16 cellular contexts compared by ENCODE assay signal in the genomic region with DNA sequence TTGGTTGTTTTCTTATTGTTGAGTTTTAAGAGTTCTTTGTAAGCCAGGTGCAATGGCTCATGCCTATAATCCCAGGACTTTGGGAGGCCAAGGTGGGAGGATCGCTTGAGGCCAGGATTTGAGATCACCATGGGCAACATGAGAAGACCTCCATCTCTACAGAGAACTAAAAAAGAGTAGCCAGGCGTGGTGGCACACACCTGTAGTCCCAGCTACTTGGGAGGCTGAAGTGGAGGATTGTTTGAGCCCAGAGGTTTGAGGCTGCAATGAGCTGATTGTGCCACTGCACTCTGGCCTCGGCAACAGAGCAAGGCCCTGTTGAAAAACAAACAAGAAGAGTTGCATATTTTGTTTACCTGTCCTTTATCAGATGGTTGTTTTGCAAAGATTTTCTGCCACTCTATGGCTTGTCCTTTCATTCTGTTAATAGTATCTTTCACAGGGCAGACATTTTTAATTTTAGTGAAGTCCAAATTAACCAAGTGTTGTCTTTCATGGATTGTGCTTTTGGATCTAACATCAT. TPM values are rescaled to one million over a fixed set of nuclear protein-coding genes. Genes with fewer than 3 reads are reported as not detected.
DNase-seq lines count a peak whose midpoint lies in the region; ATAC-seq and TF ChIP-seq lines count a peak whose summit lies in the region.
"Had no signal": no experiment of that assay in that cellular context is flagged by ENCODE, and none has a peak within 500 bp of the region (broad histone marks: within the 10 kb centered on the region; RNA-seq: fewer than 3 reads in every experiment).

No MANE protein-coding gene starts in this region.

- no peak overlapping the region for H3K9ac ChIP-seq in liver (ENCODE audit: low read depth in 1 of 2, low read length in 2 of 2)
- H3K9ac ChIP-seq: GM23248 had no signal

- H3K9me3 ChIP-seq in liver (ENCODE audit: control insufficient read depth in 4 of 4, low read length in 3 of 4), result no peaks in the 10 kb centered on the region

- no peaks in the 10 kb centered on the region for H3K4me1 Mint-ChIP-seq in activated naive CD4-positive, alpha-beta T cell treated with anti-CD3 and anti-CD28 coated beads, Interleukin-2, amount 10 ng/mL, durations not matched to agents 7 days and 5 days

- no peaks in the 10 kb centered on the region for H3K4me1 ChIP-seq in liver (ENCODE audit: control insufficient read depth in 4 of 4, insufficient read depth in 4 of 4, low read length in 3 of 4)

- no peaks in the 10 kb centered on the region for H3K9me3 Mint-ChIP-seq in activated naive CD4-positive, alpha-beta T cell treated with anti-CD3 and anti-CD28 coated beads, Interleukin-2, amount 10 ng/mL, durations not matched to agents 7 days and 5 days
- no peaks in the 10 kb centered on the region for H3K9me3 Mint-ChIP-seq in activated naive CD4-positive, alpha-beta T cell treated with anti-CD3 and anti-CD28 coated beads, Interleukin-2, amount 50 U/mL, for 72 hours
- H3K9me3 Mint-ChIP-seq: CD4-positive, alpha-beta memory T cell had no signal

- CTCF ChIA-PET in activated naive CD4-positive, alpha-beta T cell treated with anti-CD3 and anti-CD28 coated beads, Interleukin-2, amount 10 ng/mL, durations not matched to agents 7 days and 5 days (lab: Charles Lee), result no interaction called here

- peaks cover 60% of the 10 kb centered on the region for H3K36me3 Mint-ChIP-seq in activated naive CD4-positive, alpha-beta T cell treated with anti-CD3 and anti-CD28 coated beads, Interleukin-2, amount 10 ng/mL, durations not matched to agents 7 days and 5 days
- H3K36me3 Mint-ChIP-seq in activated naive CD4-positive, alpha-beta T cell treated with anti-CD3 and anti-CD28 coated beads, Interleukin-2, amount 50 U/mL, for 72 hours, result peaks cover 7 to 18% of the 10 kb centered on the region in 2 donors

- no peaks in the 10 kb centered on the region for H3K27me3 ChIP-seq in liver (ENCODE audit: control insufficient read depth in 4 of 4, insufficient read depth in 4 of 4, low read length in 3 of 4)

- H3K36me3 ChIP-seq in liver (ENCODE audit: control insufficient read depth in 4 of 4, insufficient read depth in 3 of 4, low read depth in 1 of 4, low read length in 3 of 4), result peaks cover 13 to 68% (median 54%) of the 10 kb centered on the region in 4 donors

- no peaks in the 10 kb centered on the region for H3K27me3 Mint-ChIP-seq in activated naive CD4-positive, alpha-beta T cell treated with anti-CD3 and anti-CD28 coated beads, Interleukin-2, amount 10 ng/mL, durations not matched to agents 7 days and 5 days
- H3K27me3 Mint-ChIP-seq: CD4-positive, alpha-beta memory T cell had no signal

- no peak for ATAC-seq in activated naive CD4-positive, alpha-beta T cell treated with anti-CD3 and anti-CD28 coated beads, Interleukin-2, amount 50 U/mL, for 72 hours
- ATAC-seq in left lobe of liver (peak; percentile 72), GM21390 (IDR thresholded peaks at IDR 0.05; ENCODE audit: unreplicated experiment) (no peak), GM19324 (IDR thresholded peaks at IDR 0.05; ENCODE audit: low FRiP score, unreplicated experiment) (no peak)

- TF ChIP-seq CTCF in liver (IDR thresholded peaks at IDR 0.05; ENCODE audit: low read depth, low read length, missing input control), result peak; percentile 1

- no peak overlapping the region for H3K4me3 Mint-ChIP-seq in activated naive CD4-positive, alpha-beta T cell treated with anti-CD3 and anti-CD28 coated beads, Interleukin-2, amount 10 ng/mL, durations not matched to agents 7 days and 5 days
- H3K4me3 Mint-ChIP-seq: CD4-positive, alpha-beta memory T cell had no signal

- no peak overlapping the region for H3K4me3 ChIP-seq in liver (ENCODE audit: low read depth in 1 of 3, low read length in 3 of 3)
- H3K4me3 ChIP-seq: GM23248 had no signal

- peak in 1 of 2 donors; percentile 15 for TF ChIP-seq RAD21 in liver (IDR thresholded peaks at IDR 0.05)

- 77% methylated on average over 3 of the region's 3 CpGs for WGBS in liver

- no peak overlapping the region for H3K27ac ChIP-seq in liver (ENCODE audit: low read depth in 1 of 2, low read length in 2 of 2)
- H3K27ac ChIP-seq: GM23248 had no signal

- peak overlapping the region; percentile 40 for H3K27ac Mint-ChIP-seq in activated naive CD4-positive, alpha-beta T cell treated with anti-CD3 and anti-CD28 coated beads, Interleukin-2, amount 10 ng/mL, durations not matched to agents 7 days and 5 days
- peak overlapping the region in 1 of 2 donors; percentile 86 for H3K27ac Mint-ChIP-seq in activated naive CD4-positive, alpha-beta T cell treated with anti-CD3 and anti-CD28 coated beads, Interleukin-2, amount 50 U/mL, for 72 hours

- no peak for DNase-seq in activated naive CD4-positive, alpha-beta T cell treated with anti-CD3 and anti-CD28 coated beads, Interleukin-2, amount 10 ng/mL, durations not matched to agents 7 days and 5 days
- no peak for DNase-seq in activated naive CD4-positive, alpha-beta T cell treated with anti-CD3 and anti-CD28 coated beads, Interleukin-2, amount 50 U/mL, for 72 hours (ENCODE audit: low spot score in 2 of 2)
- DNase-seq in left lobe of liver (ENCODE audit: low spot score), result no peak
- DNase-seq: C1 segment of cervical spinal cord; Calu3; CD4-positive, alpha-beta memory T cell; COR-L47; DMS53; DMS79 treated with DMSO at 0.1 percent for 48 hours; GF-D8; GM23248; H7; HCEC 1CT had no signal

TF ChIP-seq in liver, 16 proteins besides CTCF, POLR2A, EP300 and RAD21:
- TF ChIP-seq YY1 (IDR thresholded peaks at IDR 0.05) (peak; percentile 38), JUND (IDR thresholded peaks at IDR 0.05) (no peak), HNF4G (IDR thresholded peaks at IDR 0.05) (no peak), SP1 (IDR thresholded peaks at IDR 0.05) (no peak), EGR1 (IDR thresholded peaks at IDR 0.05; ENCODE audit: low read depth in 2 of 2) (no peak), RXRA (IDR thresholded peaks at IDR 0.05) (peak in 1 of 2 donors; percentile 18), NR2F2 (IDR thresholded peaks at IDR 0.05) (no peak), FOXA1 (IDR thresholded peaks at IDR 0.05) (no peak), GABPA (IDR thresholded peaks at IDR 0.05 in 1 of 2, conservative IDR thresholded peaks at IDR 0.05 in 1 of 2) (no peak), HNF4A (conservative IDR thresholded peaks at IDR 0.05) (peak; percentile 38 to 46), FOXA2 (IDR thresholded peaks at IDR 0.05) (no peak), TAF1 (conservative IDR thresholded peaks at IDR 0.05) (no peak)
- TF ChIP-seq, protein P1, sequence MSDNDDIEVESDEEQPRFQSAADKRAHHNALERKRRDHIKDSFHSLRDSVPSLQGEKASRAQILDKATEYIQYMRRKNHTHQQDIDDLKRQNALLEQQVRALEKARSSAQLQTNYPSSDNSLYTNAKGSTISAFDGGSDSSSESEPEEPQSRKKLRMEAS (IDR thresholded peaks at IDR 0.05), result no peak
- TF ChIP-seq, protein P2, sequence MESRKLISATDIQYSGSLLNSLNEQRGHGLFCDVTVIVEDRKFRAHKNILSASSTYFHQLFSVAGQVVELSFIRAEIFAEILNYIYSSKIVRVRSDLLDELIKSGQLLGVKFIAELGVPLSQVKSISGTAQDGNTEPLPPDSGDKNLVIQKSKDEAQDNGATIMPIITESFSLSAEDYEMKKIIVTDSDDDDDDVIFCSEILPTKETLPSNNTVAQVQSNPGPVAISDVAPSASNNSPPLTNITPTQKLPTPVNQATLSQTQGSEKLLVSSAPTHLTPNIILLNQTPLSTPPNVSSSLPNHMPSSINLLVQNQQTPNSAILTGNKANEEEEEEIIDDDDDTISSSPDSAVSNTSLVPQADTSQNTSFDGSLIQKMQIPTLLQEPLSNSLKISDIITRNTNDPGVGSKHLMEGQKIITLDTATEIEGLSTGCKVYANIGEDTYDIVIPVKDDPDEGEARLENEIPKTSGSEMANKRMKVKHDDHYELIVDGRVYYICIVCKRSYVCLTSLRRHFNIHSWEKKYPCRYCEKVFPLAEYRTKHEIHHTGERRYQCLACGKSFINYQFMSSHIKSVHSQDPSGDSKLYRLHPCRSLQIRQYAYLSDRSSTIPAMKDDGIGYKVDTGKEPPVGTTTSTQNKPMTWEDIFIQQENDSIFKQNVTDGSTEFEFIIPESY (IDR thresholded peaks at IDR 0.05), result no peak
- TF ChIP-seq, protein P3, sequence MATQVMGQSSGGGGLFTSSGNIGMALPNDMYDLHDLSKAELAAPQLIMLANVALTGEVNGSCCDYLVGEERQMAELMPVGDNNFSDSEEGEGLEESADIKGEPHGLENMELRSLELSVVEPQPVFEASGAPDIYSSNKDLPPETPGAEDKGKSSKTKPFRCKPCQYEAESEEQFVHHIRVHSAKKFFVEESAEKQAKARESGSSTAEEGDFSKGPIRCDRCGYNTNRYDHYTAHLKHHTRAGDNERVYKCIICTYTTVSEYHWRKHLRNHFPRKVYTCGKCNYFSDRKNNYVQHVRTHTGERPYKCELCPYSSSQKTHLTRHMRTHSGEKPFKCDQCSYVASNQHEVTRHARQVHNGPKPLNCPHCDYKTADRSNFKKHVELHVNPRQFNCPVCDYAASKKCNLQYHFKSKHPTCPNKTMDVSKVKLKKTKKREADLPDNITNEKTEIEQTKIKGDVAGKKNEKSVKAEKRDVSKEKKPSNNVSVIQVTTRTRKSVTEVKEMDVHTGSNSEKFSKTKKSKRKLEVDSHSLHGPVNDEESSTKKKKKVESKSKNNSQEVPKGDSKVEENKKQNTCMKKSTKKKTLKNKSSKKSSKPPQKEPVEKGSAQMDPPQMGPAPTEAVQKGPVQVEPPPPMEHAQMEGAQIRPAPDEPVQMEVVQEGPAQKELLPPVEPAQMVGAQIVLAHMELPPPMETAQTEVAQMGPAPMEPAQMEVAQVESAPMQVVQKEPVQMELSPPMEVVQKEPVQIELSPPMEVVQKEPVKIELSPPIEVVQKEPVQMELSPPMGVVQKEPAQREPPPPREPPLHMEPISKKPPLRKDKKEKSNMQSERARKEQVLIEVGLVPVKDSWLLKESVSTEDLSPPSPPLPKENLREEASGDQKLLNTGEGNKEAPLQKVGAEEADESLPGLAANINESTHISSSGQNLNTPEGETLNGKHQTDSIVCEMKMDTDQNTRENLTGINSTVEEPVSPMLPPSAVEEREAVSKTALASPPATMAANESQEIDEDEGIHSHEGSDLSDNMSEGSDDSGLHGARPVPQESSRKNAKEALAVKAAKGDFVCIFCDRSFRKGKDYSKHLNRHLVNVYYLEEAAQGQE (IDR thresholded peaks at IDR 0.05), result no peak
- TF ChIP-seq, protein P4, sequence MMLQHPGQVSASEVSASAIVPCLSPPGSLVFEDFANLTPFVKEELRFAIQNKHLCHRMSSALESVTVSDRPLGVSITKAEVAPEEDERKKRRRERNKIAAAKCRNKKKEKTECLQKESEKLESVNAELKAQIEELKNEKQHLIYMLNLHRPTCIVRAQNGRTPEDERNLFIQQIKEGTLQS (IDR thresholded peaks at IDR 0.05), result no peak

RNA-seq across cellular contexts. Expression of a gene that starts 46.2 kb away (rescaled TPM):
- 10 to 100 TPM; 39.8 to 49.8 TPM for total RNA-seq in activated naive CD4-positive, alpha-beta T cell treated with anti-CD3 and anti-CD28 coated beads, Interleukin-2, amount 50 U/mL, for 72 hours
- total RNA-seq in left lobe of liver (33.0 TPM), liver (10 to 100 TPM; 51.5 to 74.7 TPM)
- polyA plus RNA-seq in liver, result 10 to 100 TPM in 1 of 2 donors, 1 to 10 TPM in 1; 6.7 to 13.4 TPM
